Comparison of ENCODE assay signal across 9 cellular contexts in the genomic region with DNA sequence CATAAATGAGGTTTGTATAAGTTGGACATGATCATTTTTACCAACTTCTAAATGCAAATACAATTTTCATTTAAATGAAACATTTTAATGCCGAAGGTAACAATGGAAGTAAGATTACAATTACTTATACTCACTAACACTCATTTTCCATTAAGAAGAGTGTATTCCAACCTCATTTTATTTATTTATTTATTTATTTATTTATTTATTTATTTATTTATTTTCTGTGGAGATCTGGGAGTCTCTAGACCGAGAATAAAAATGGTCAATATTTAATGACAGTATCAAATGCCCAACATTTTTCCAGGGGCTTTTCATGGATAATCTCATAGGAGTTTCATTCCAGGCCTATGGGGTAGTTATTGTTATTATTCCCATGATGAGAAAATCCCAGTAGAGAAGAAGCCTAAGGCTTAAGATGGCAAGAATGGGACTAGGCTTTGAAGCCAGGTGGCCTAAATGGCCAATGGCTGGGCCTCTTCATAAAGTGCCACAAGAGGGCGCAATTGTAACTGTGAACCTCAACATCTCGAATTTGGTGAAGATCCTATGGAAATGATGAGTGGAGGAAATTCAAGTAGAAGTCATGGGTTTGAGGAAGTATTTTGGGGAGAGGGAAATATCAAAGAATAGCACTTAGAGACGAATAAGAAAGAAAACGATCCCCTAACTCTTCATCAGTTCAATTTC. TPM values are rescaled to one million over a fixed set of nuclear protein-coding genes. Genes with fewer than 3 reads are reported as not detected.
DNase-seq lines count a peak whose midpoint lies in the region; ATAC-seq, FAIRE-seq and TF ChIP-seq lines count a peak whose summit lies in the region.
"Had no signal": no experiment of that assay in that cellular context is flagged by ENCODE, and none has a peak within 500 bp of the region (broad histone marks: within the 10 kb centered on the region; RNA-seq: fewer than 3 reads in every experiment).

No MANE protein-coding gene starts in this region.

- BruUV-seq in K562 (replicated peaks; lab: Mats Ljungman, UMichigan): no TSS peak

- WGBS in K562 (ENCODE audit: insufficient coverage, low coverage, missing lambda C conversion rate): 6% methylated on average over 6 of the region's 6 CpGs

- no peaks in the 10 kb centered on the region for H3K79me2 ChIP-seq in K562 (ENCODE audit: control insufficient read depth, insufficient read depth, low read length)

- no peaks in the 10 kb centered on the region for H3K9me3 ChIP-seq in K562 (replicated peaks; ENCODE audit: control insufficient read depth, insufficient read depth, low read depth, low read length)
- H3K9me3 ChIP-seq: BLaER1 treated with 17β-estradiol and CSF1 and Interleukin-3, amounts not matched to agents 10 nM and 100 nM had no signal

- peak; percentile 85 for ATAC-seq in GM21360 (IDR thresholded peaks at IDR 0.05; ENCODE audit: unreplicated experiment)
- ATAC-seq in K562: peak; percentile 76
- no peak for ATAC-seq in activated CD4-positive, CD25-positive, alpha-beta regulatory T cell treated with anti-CD3 and anti-CD28 coated beads, Interleukin-2, amount 50 U/mL, for 24 hours

- CTCF ChIA-PET in K562 (lab: Yijun Ruan, JAX; ENCODE audit: low intra/inter-chr PET ratio): interaction anchor here (0.6 to 1.5 kb wide), 3 partner anchors 113 to 1090 kb away, joined by 3 to 9 read pairs (median 5); no protein-coding TSS in a partner anchor

- peak; percentile 4 for DNase-seq in NCI-H1092 (lab: John Stamatoyannopoulos, UW)
- no peak for DNase-seq in NCI-H1092 treated with DMSO at 0.1 percent for 48 hours (lab: John Stamatoyannopoulos, UW)
- peak; percentile 44 for DNase-seq in LoVo (ENCODE audit: low spot score)
- peak; percentile 35 to 64 (median 56) for DNase-seq in K562 (ENCODE audit: extremely low read depth in 1 of 4, low spot score in 3 of 4)
- DNase-seq in myocyte (ENCODE audit: low read depth): peak; percentile 34
- DNase-seq in activated naive CD4-positive, alpha-beta T cell (lab: John Stamatoyannopoulos, UW): no peak

- TF ChIP-seq CTCF in K562 (IDR thresholded peaks at IDR 0.05 in 2 of 3, conservative IDR thresholded peaks at IDR 0.05 in 1 of 3; ENCODE audit: insufficient read depth in 2 of 3, low read depth in 1 of 3, low read length in 3 of 3): peak; percentile 63 to 67 (median 65)

- H3K27me3 ChIP-seq in K562 (ENCODE audit: control insufficient read depth in 2 of 2, insufficient read depth in 2 of 2, low read length in 2 of 2): no peaks in the 10 kb centered on the region
- H3K27me3 ChIP-seq: BLaER1 treated with 17β-estradiol and CSF1 and Interleukin-3, amounts not matched to agents 10 nM and 100 nM had no signal

- no peaks in the 10 kb centered on the region for H3K9me1 ChIP-seq in K562 (ENCODE audit: control insufficient read depth, insufficient read depth, low read length)

- intact Hi-C loops in K562 (cut with micrococcal nuclease): loop anchor here (1.0 to 2.0 kb wide), 2 partner anchors 113 to 199 kb away; no protein-coding TSS in a partner anchor

- FAIRE-seq in K562 (lab: Jason Lieb, UNC): peak; percentile 6

- no peak overlapping the region for H3K27ac ChIP-seq in K562 (ENCODE audit: extremely low read depth, low read depth, low read length)
- H3K27ac ChIP-seq: BLaER1 treated with 17β-estradiol and CSF1 and Interleukin-3, amounts not matched to agents 10 nM and 100 nM had no signal

- TF ChIP-seq EP300 in K562 (IDR thresholded peaks at IDR 0.05; ENCODE audit: low read length): no peak

- H3K36me3 ChIP-seq in K562 (ENCODE audit: control insufficient read depth, insufficient read depth, low read length): no peaks in the 10 kb centered on the region
- H3K36me3 ChIP-seq: BLaER1 treated with 17β-estradiol and CSF1 and Interleukin-3, amounts not matched to agents 10 nM and 100 nM had no signal

- in situ Hi-C loops in K562 (cut with MboI): no loop called here

- H3K4me1 ChIP-seq in K562 (replicated peaks in 1 of 2; ENCODE audit: control insufficient read depth in 2 of 2, insufficient read depth in 2 of 2, low read length in 2 of 2): no peaks in the 10 kb centered on the region

- peak; percentile 42 to 68 for TF ChIP-seq RAD21 in K562 (CRISPR knock-in tag; conservative IDR thresholded peaks at IDR 0.05 in 1 of 2, IDR thresholded peaks at IDR 0.05 in 1 of 2)

- no peaks in the 10 kb centered on the region for H4K20me1 ChIP-seq in K562 (replicated peaks; ENCODE audit: control insufficient read depth, insufficient read depth, low read length)
- H4K20me1 ChIP-seq: BLaER1 treated with 17β-estradiol and CSF1 and Interleukin-3, amounts not matched to agents 10 nM and 100 nM had no signal

- POLR2A ChIA-PET in K562 (lab: Yijun Ruan, JAX): no interaction called here

- TF ChIP-seq POLR2A in K562 (conservative IDR thresholded peaks at IDR 0.05): no peak

- no peak overlapping the region for H3K4me2 ChIP-seq in K562 (ENCODE audit: insufficient read depth, low read length)
- H3K4me2 ChIP-seq: BLaER1 treated with 17β-estradiol and CSF1 and Interleukin-3, amounts not matched to agents 10 nM and 100 nM had no signal

- no peak overlapping the region for H3K4me3 ChIP-seq in K562
- H3K4me3 ChIP-seq: BLaER1 treated with 17β-estradiol and CSF1 and Interleukin-3, amounts not matched to agents 10 nM and 100 nM had no signal

- H3K9ac ChIP-seq in K562 (ENCODE audit: insufficient read depth in 1 of 2, low read depth in 2 of 2, low read length in 2 of 2): no peak overlapping the region
- H3K9ac ChIP-seq: BLaER1 treated with 17β-estradiol and CSF1 and Interleukin-3, amounts not matched to agents 10 nM and 100 nM had no signal

- no peak overlapping the region for H2AFZ ChIP-seq in K562 (ENCODE audit: low read depth, low read length)

TF ChIP-seq in K562, 482 proteins besides CTCF, POLR2A, EP300 and RAD21 (continues in another document):
- no peak for TF ChIP-seq ESRRA (IDR thresholded peaks at IDR 0.05; ENCODE audit: borderline replicate concordance, low read depth)
- TF ChIP-seq, protein P1, sequence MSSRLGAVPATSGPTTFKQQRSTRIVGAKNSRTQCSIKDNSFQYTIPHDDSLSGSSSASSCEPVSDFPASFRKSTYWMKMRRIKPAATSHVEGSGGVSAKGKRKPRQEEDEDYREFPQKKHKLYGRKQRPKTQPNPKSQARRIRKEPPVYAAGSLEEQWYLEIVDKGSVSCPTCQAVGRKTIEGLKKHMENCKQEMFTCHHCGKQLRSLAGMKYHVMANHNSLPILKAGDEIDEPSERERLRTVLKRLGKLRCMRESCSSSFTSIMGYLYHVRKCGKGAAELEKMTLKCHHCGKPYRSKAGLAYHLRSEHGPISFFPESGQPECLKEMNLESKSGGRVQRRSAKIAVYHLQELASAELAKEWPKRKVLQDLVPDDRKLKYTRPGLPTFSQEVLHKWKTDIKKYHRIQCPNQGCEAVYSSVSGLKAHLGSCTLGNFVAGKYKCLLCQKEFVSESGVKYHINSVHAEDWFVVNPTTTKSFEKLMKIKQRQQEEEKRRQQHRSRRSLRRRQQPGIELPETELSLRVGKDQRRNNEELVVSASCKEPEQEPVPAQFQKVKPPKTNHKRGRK (tag; IDR thresholded peaks at IDR 0.05): no peak
- TF ChIP-seq, protein P2, sequence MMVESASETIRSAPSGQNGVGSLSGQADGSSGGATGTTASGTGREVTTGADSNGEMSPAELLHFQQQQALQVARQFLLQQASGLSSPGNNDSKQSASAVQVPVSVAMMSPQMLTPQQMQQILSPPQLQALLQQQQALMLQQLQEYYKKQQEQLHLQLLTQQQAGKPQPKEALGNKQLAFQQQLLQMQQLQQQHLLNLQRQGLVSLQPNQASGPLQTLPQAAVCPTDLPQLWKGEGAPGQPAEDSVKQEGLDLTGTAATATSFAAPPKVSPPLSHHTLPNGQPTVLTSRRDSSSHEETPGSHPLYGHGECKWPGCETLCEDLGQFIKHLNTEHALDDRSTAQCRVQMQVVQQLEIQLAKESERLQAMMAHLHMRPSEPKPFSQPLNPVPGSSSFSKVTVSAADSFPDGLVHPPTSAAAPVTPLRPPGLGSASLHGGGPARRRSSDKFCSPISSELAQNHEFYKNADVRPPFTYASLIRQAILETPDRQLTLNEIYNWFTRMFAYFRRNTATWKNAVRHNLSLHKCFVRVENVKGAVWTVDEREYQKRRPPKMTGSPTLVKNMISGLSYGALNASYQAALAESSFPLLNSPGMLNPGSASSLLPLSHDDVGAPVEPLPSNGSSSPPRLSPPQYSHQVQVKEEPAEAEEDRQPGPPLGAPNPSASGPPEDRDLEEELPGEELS (CRISPR knock-in tag; IDR thresholded peaks at IDR 0.05; ENCODE audit: borderline replicate concordance): no peak
- TF ChIP-seq ZNF24 (IDR thresholded peaks at IDR 0.05): no peak
- TF ChIP-seq SMC3 (conservative IDR thresholded peaks at IDR 0.05; ENCODE audit: insufficient read depth, low read depth, low read length): peak; percentile 38; the same call in 1 of the 2 replicates

RNA-seq across cellular contexts. Expression of a gene that starts 21.3 kb away (rescaled TPM):
- not detected in 2 replicates for total RNA-seq in K562 (2011; cell fraction: chromatin; rRNA removed; ENCODE audit: low replicate concordance)
- total RNA-seq in K562 (2011; cell fraction: nucleolus; rRNA removed): not detected in 2 replicates
- not detected in 2 replicates for total RNA-seq in K562 (2011; cell fraction: nucleoplasm; rRNA removed)
- total RNA-seq in K562 (2014; rRNA removed): not detected in 2 replicates
- total RNA-seq in K562 (2014; rRNA removed; fragmentation: Illumina TruSeq; extraction: Trizol): not detected in 2 replicates
- total RNA-seq in K562 (2015; rRNA removed; fragmentation: Illumina TruSeq; extraction: Trizol): 0.04 TPM in 1 of 2 replicates, not detected in the other
- 0.02 and 0.09 TPM in 2 replicates for total RNA-seq in K562 (2021)
- not detected in 2 replicates for polyA plus RNA-seq in K562 (2011; rRNA removed)
- polyA plus RNA-seq in K562 (2011; cell fraction: cytosol; rRNA removed): not detected in 2 replicates
- not detected in 2 replicates for polyA plus RNA-seq in K562 (2011; cell fraction: nucleus; rRNA removed)
- polyA plus RNA-seq in K562 (2012): 0.01 TPM in 2 replicates
- not detected in 2 replicates for polyA plus RNA-seq in K562 (2014; fragmentation: Illumina TruSeq; extraction: Trizol)
- not detected for polyA plus RNA-seq in K562 (2014; fragmentation: Nextera tagmentation; extraction: Ambion mirVana)
- polyA plus RNA-seq in K562 (2014; rRNA removed): under 0.01 TPM in 1 of 2 replicates, not detected in the other
- polyA minus RNA-seq in K562 (2011; rRNA and poly(A)+ RNA removed): not detected in 2 replicates
- 0.55 TPM in 1 of 2 replicates, not detected in the other for polyA minus RNA-seq in K562 (2011; cell fraction: cytosol; rRNA and poly(A)+ RNA removed)
- polyA minus RNA-seq in K562 (2011; cell fraction: nucleus; rRNA and poly(A)+ RNA removed): not detected in 2 replicates
- total RNA-seq in myocyte: 63.1 and 69.8 TPM in 2 replicates
- polyA plus RNA-seq in myocyte (2012): 44.8 TPM

Comparison
In these comparisons a context has a peak if more than half of its experiments do, and no peak if none do; other contexts are left out.
1. DNase-seq: peak in NCI-H1092 (single experiment), LoVo (single experiment), K562 (4 of 4) and myocyte (single experiment); none in NCI-H1092 treated with DMSO at 0.1 percent for 48 hours (single experiment) and activated naive CD4-positive, alpha-beta T cell (0 of 4).
2. ATAC-seq: peak in GM21360 (single experiment) and K562 (single experiment); none in activated CD4-positive, CD25-positive, alpha-beta regulatory T cell treated with anti-CD3 and anti-CD28 coated beads, Interleukin-2, amount 50 U/mL, for 24 hours (0 of 2).
3. RNA of a gene that starts 21.3 kb away (total RNA-seq): 63.1 to 69.8 TPM in myocyte; 0.02 to 0.09 TPM in K562; every median in the first group is over 10 times any median in the second.